ENCODE assay signal across 8 cellular contexts in the genomic region with DNA sequence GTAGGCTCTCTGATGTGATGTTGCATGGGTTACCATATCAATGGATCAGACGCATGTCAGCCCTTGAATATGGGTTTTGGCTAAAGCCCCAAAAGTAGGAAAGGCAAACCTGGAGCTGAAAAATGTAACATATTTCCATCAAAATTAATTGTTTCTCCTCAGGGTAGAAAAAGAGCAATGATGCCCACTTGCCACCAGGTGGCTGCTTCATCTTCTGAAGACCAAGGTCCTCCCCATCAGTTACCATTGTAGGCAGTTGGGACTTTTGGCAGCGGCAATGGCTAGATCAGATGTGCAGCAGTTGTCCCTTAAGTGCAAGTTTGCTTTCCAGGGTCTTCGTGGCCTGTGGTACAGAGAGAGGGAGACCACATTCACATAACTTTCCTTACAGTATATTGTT.
A peak's percentile ranks its signal among the peaks of the same experiment; 100 is the strongest.
DNase-seq lines count a peak whose midpoint lies in the region; ATAC-seq and TF ChIP-seq lines count a peak whose summit lies in the region.

No MANE protein-coding gene starts in this region.

- no peaks in the 10 kb centered on the region for H3K9me3 Mint-ChIP-seq in CD4-positive, alpha-beta T cell
- H3K9me3 Mint-ChIP-seq in endodermal cell: no peaks in the 10 kb centered on the region

- TF ChIP-seq CTCF in CD4-positive, alpha-beta T cell (IDR thresholded peaks at IDR 0.05): peak; percentile 27
- TF ChIP-seq CTCF in endodermal cell (conservative IDR thresholded peaks at IDR 0.05) (peak; percentile 81), smooth muscle cell (IDR thresholded peaks at IDR 0.05; ENCODE audit: borderline replicate concordance, insufficient read depth, poor library complexity, severe bottlenecking) (peak; percentile 53), omental fat pad (IDR thresholded peaks at IDR 0.05) (peak in 1 of 3 donors; percentile 5)

- no peak overlapping the region for H3K27ac ChIP-seq in CD4-positive, alpha-beta T cell (ENCODE audit: low read depth, low read length)
- H3K27ac ChIP-seq in endodermal cell (ENCODE audit: low read depth, low read length) (no peak overlapping the region), smooth muscle cell (ENCODE audit: low read depth) (no peak overlapping the region)

- H3K4me3 ChIP-seq in NT2/D1 (ENCODE audit: insufficient read length, low read depth) (no peak overlapping the region), endodermal cell (ENCODE audit: low read length) (no peak overlapping the region), smooth muscle cell (no peak overlapping the region)

- no peaks in the 10 kb centered on the region for H3K9me3 ChIP-seq in CD4-positive, alpha-beta T cell (ENCODE audit: control insufficient read depth, low read length)
- H3K9me3 ChIP-seq in NT2/D1 (ENCODE audit: insufficient read depth, low read length) (no peaks in the 10 kb centered on the region), endodermal cell (ENCODE audit: control insufficient read depth, low read length) (no peaks in the 10 kb centered on the region), smooth muscle cell (replicated peaks; ENCODE audit: low read depth) (no peaks in the 10 kb centered on the region)

- no peaks in the 10 kb centered on the region for H3K27me3 ChIP-seq in CD4-positive, alpha-beta T cell (ENCODE audit: control insufficient read depth, insufficient read depth, low read length)
- H3K27me3 ChIP-seq in NT2/D1 (ENCODE audit: insufficient read depth, insufficient read length): no peaks in the 10 kb centered on the region
- H3K27me3 ChIP-seq in endodermal cell (ENCODE audit: control insufficient read depth, insufficient read depth, low read length, poor library complexity, severe bottlenecking): no peaks in the 10 kb centered on the region
- no peaks in the 10 kb centered on the region for H3K27me3 ChIP-seq in smooth muscle cell (ENCODE audit: low read depth)

- H4K20me1 ChIP-seq in smooth muscle cell (ENCODE audit: low read depth): no peaks in the 10 kb centered on the region

- H3K27ac Mint-ChIP-seq in CD4-positive, alpha-beta T cell: no peak overlapping the region
- no peak overlapping the region for H3K27ac Mint-ChIP-seq in endodermal cell

- intact Hi-C loops in CD4-positive, alpha-beta T cell (cut with DNase I, micrococcal nuclease): loop anchor here (2.0 to 5.0 kb wide), 2 partner anchors 499 to 500 kb away; no protein-coding TSS in a partner anchor

- H3F3A ChIP-seq in smooth muscle cell (ENCODE audit: low read depth): no peaks in the 10 kb centered on the region

- no peak overlapping the region for H3K9ac ChIP-seq in NT2/D1 (ENCODE audit: insufficient read length, low read depth)
- H3K9ac ChIP-seq in endodermal cell (ENCODE audit: extremely low read depth, low read length, poor library complexity, severe bottlenecking): no peak overlapping the region
- H3K9ac ChIP-seq in smooth muscle cell (ENCODE audit: low read depth): no peak overlapping the region

- 74% methylated on average over 3 of the region's 3 CpGs; no CpG with 5 or more reads in 1 of the 2 experiments for WGBS in endodermal cell (ENCODE audit: insufficient coverage in 1 of 2, insufficient read length in 1 of 2), 2 experiments
- WGBS in smooth muscle cell (ENCODE audit: low lambda C conversion rate): 61% methylated on average over 3 of the region's 3 CpGs

- no peak overlapping the region for H3K4me2 ChIP-seq in smooth muscle cell

- no peak for ATAC-seq in CD4-positive, alpha-beta T cell (ENCODE audit: poor library complexity)
- peak; percentile 89 for ATAC-seq in GM18519 (IDR thresholded peaks at IDR 0.05; ENCODE audit: low FRiP score, unreplicated experiment)
- peak; percentile 65 for ATAC-seq in HG02970 (IDR thresholded peaks at IDR 0.05; ENCODE audit: low FRiP score, unreplicated experiment)
- no peak for ATAC-seq in omental fat pad (ENCODE audit: low FRiP score)

- POLR2A ChIA-PET in CD4-positive, alpha-beta T cell (lab: Charles Lee): no interaction called here

- peaks cover 3% of the 10 kb centered on the region for H3K27me3 Mint-ChIP-seq in CD4-positive, alpha-beta T cell
- no peaks in the 10 kb centered on the region for H3K27me3 Mint-ChIP-seq in endodermal cell (ENCODE audit: insufficient read depth)

- H2AFZ ChIP-seq in smooth muscle cell (ENCODE audit: low read depth): no peak overlapping the region

- no peaks in the 10 kb centered on the region for H3K36me3 Mint-ChIP-seq in CD4-positive, alpha-beta T cell (ENCODE audit: low read depth)
- H3K36me3 Mint-ChIP-seq in endodermal cell (ENCODE audit: low read depth): no peaks in the 10 kb centered on the region

- no peak overlapping the region for H3K4me3 Mint-ChIP-seq in CD4-positive, alpha-beta T cell
- no peak overlapping the region for H3K4me3 Mint-ChIP-seq in endodermal cell

- no peaks in the 10 kb centered on the region for H3K79me2 ChIP-seq in smooth muscle cell (ENCODE audit: low read depth)

- no peaks in the 10 kb centered on the region for H3K4me1 Mint-ChIP-seq in CD4-positive, alpha-beta T cell (ENCODE audit: low read depth)
- peaks cover 10% of the 10 kb centered on the region for H3K4me1 Mint-ChIP-seq in endodermal cell

- no peak for DNase-seq in CD4-positive, alpha-beta T cell
- DNase-seq in NT2/D1 (ENCODE audit: low read depth, low spot score): peak; percentile 2
- peak; percentile 66 for DNase-seq in endodermal cell
- DNase-seq in smooth muscle cell (lab: John Stamatoyannopoulos, UW; ENCODE audit: unreplicated experiment): no peak
- no peak for DNase-seq in omental fat pad (ENCODE audit: low spot score)
- no peak for DNase-seq in globus pallidus (ENCODE audit: low spot score)

- H3K36me3 ChIP-seq in NT2/D1 (ENCODE audit: insufficient read depth, insufficient read length, low read length) (no peaks in the 10 kb centered on the region), endodermal cell (ENCODE audit: control insufficient read depth, insufficient read depth, low read length) (no peaks in the 10 kb centered on the region), smooth muscle cell (ENCODE audit: low read depth) (no peaks in the 10 kb centered on the region)

- CTCF ChIA-PET in CD4-positive, alpha-beta T cell (lab: Charles Lee): no interaction called here

- H3K4me1 ChIP-seq in NT2/D1 (ENCODE audit: insufficient read depth, insufficient read length): no peaks in the 10 kb centered on the region
- no peaks in the 10 kb centered on the region for H3K4me1 ChIP-seq in endodermal cell (ENCODE audit: control insufficient read depth, insufficient read depth, low read length)
- no peaks in the 10 kb centered on the region for H3K4me1 ChIP-seq in smooth muscle cell (ENCODE audit: low read depth)

Comparison
In these comparisons a context has a peak if more than half of its experiments do, and no peak if none do; other contexts are left out.
1. ATAC-seq: peak in GM18519 (single experiment) and HG02970 (single experiment); none in CD4-positive, alpha-beta T cell (single experiment) and omental fat pad (single experiment).
2. DNase-seq: peak in NT2/D1 (single experiment) and endodermal cell (single experiment); none in CD4-positive, alpha-beta T cell (0 of 10), smooth muscle cell (single experiment), omental fat pad (single experiment) and globus pallidus (single experiment).